In the genomic region with DNA sequence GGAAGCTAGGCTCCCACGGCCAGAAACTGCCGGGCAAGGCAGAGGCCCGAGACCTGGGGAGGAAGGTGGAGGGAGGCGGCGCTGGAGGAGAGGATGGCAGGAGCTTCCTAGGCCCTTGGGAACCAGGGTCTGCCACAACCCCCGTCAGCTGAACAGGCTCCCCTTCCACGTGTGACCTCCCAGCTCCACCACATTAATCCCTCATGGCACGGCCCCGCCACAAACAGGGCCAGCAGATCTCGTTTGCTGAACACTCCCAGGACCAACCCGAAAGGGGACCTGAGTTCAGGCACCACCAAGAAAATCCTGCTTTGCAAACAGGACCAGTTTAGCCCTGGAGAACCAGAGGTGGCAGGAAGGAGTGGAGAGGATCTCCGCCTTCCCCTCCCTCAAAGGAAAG, we compare ENCODE assay signal across 20 cellular contexts.
"Had no signal": no experiment of that assay in that cellular context is flagged by ENCODE, and none has a peak within 500 bp of the region (broad histone marks: within the 10 kb centered on the region; RNA-seq: fewer than 3 reads in every experiment).

No MANE protein-coding gene starts in this region.

- ATAC-seq: activated CD8-positive, alpha-beta memory T cell treated with anti-CD3 and anti-CD28 coated beads, Interleukin-2, amount 10 ng/mL, durations not matched to agents 7 days and 5 days; body of pancreas; left lung; naive thymus-derived CD8-positive, alpha-beta T cell; pancreas; psoas muscle; right cardiac atrium; stimulated activated memory B cell treated with anti-CD40 and anti-IgM and Interleukin-4, amounts not matched to agents 10 μg/mL and 1 μg/mL and 100 μg/mL, for 72 hours; T-helper 17 cell had no signal

- DNase-seq: activated CD4-positive, alpha-beta memory T cell treated with anti-CD3 and anti-CD28 coated beads, Interleukin-2, amount 10 ng/mL, durations not matched to agents 7 days and 5 days; activated CD4-positive, alpha-beta T cell treated with anti-CD3 and anti-CD28 coated beads for 48 hours; activated CD8-positive, alpha-beta memory T cell treated with anti-CD3 and anti-CD28 coated beads, Interleukin-2, amount 10 ng/mL, durations not matched to agents 7 days and 5 days; activated gamma-delta T cell treated with Interleukin-2 at 50 U/mL for 16 hours; activated T-cell treated with anti-CD3 and anti-CD28 coated beads for 4 hours; anterior cingulate cortex; body of pancreas; effector CD8-positive, alpha-beta T cell; left lung; naive thymus-derived CD8-positive, alpha-beta T cell; right cardiac atrium; stimulated activated CD4-positive, alpha-beta T cell treated with anti-CD3 and anti-CD28 coated beads, Interleukin-2, amount 100 ng/mL, for 24 hours; stomach; T-helper 17 cell; transverse colon; uterus had no signal

- H3K27ac ChIP-seq: body of pancreas, left lung, neutrophil, pancreas, psoas muscle, stomach, transverse colon, uterus had no signal
